ENCODE assay signal across 9 cellular contexts in genomic region chr2:63849381-63850203, GRCh38. TPM values are rescaled to one million over a fixed set of nuclear protein-coding genes. Genes with fewer than 3 reads are reported as not detected.
DNase-seq lines count a peak whose midpoint lies in the region; ATAC-seq and TF ChIP-seq lines count a peak whose summit lies in the region.
"Had no signal": no experiment of that assay in that cellular context is flagged by ENCODE, and none has a peak within 500 bp of the region (broad histone marks: within the 10 kb centered on the region; RNA-seq: fewer than 3 reads in every experiment).

No MANE protein-coding gene starts in this region.

- H3F3A ChIP-seq in GM23338 (replicated peaks; ENCODE audit: low read depth), result no peaks in the 10 kb centered on the region

- WGBS in right cardiac atrium, result 30% methylated on average over 7 of the region's 7 CpGs
- 14 to 17% (median 15%) methylated on average over 7 of the region's 7 CpGs for WGBS in ovary, 3 donors

- H4K20me1 ChIP-seq in GM23338 (replicated peaks; ENCODE audit: insufficient read depth), result peaks cover 5% of the 10 kb centered on the region; the same call in 1 of the 2 replicates

- H3K36me3 ChIP-seq in GM23338 (ENCODE audit: insufficient read depth), result no peaks in the 10 kb centered on the region
- H3K36me3 ChIP-seq in ovary, result no peaks in the 10 kb centered on the region

- no peak for TF ChIP-seq CTCF in GM23338 (conservative IDR thresholded peaks at IDR 0.05; ENCODE audit: low read depth in 2 of 2)
- TF ChIP-seq CTCF in ovary (IDR thresholded peaks at IDR 0.05), result no peak

- H2AFZ ChIP-seq in GM23338, result no peak overlapping the region

- H3K36me3 Mint-ChIP-seq in GM23338 (ENCODE audit: low read depth), result peaks cover 40% of the 10 kb centered on the region
- no peaks in the 10 kb centered on the region for H3K36me3 Mint-ChIP-seq in T-helper 17 cell (ENCODE audit: low read depth)

- peak overlapping the region; percentile 97 for H3K27ac Mint-ChIP-seq in GM23338
- H3K27ac Mint-ChIP-seq in T-helper 17 cell, result peak overlapping the region; percentile 53

- H3K4me1 Mint-ChIP-seq in GM23338, result peaks cover 84% of the 10 kb centered on the region
- peaks cover 51% of the 10 kb centered on the region for H3K4me1 Mint-ChIP-seq in T-helper 17 cell

- ATAC-seq in GM23338, result peak; percentile 84
- ATAC-seq in T-helper 17 cell, result no peak
- no peak for ATAC-seq in right cardiac atrium

- H3K9me3 Mint-ChIP-seq in GM23338, result no peaks in the 10 kb centered on the region; the same call in 2 of the 3 replicates

- DNase-seq in GM23338 (ENCODE audit: low spot score) (peak; percentile 92), T-helper 17 cell (no peak), right cardiac atrium (no peak), putamen (ENCODE audit: low spot score) (peak; percentile 20), SK-N-DZ (ENCODE audit: low spot score) (no peak), NCI-H1694 treated with DMSO at 0.1 percent for 48 hours (lab: John Stamatoyannopoulos, UW) (no peak), ovary (no peak)
- DNase-seq: activated CD4-positive, alpha-beta T cell treated with anti-CD3 and anti-CD28 coated beads, Interleukin-2, amount 50 U/mL, for 48 hours; Kasumi-1 had no signal

- H3K27me3 Mint-ChIP-seq in GM23338 (ENCODE audit: insufficient read depth, low read depth, poor library complexity), result peaks cover 3% of the 10 kb centered on the region
- no peaks in the 10 kb centered on the region for H3K27me3 Mint-ChIP-seq in T-helper 17 cell

- H3K27ac ChIP-seq in GM23338 (ENCODE audit: low read depth), result peak overlapping the region; percentile 98
- H3K27ac ChIP-seq in right cardiac atrium (ENCODE audit: low read length), result peak overlapping the region; percentile 1
- H3K27ac ChIP-seq in ovary, result no peak overlapping the region

- peaks cover 91% of the 10 kb centered on the region for H3K79me2 ChIP-seq in GM23338 (replicated peaks; ENCODE audit: insufficient read depth)

- intact Hi-C loops in right cardiac atrium (cut with DNase I) (loop anchor here in 1 of 4 donors (5.0 kb wide), 1 partner anchor 152 kb away; no protein-coding TSS in a partner anchor), ovary (cut with DNase I) (loop anchor here in 2 of 4 donors (10.0 kb wide), 2 partner anchors 155 to 1285 kb away; partner anchors contain the start of gene RAB1A (in 1 of the 2))

- H3K4me1 ChIP-seq in GM23338 (ENCODE audit: insufficient read depth) (peaks cover 58% of the 10 kb centered on the region), right cardiac atrium (ENCODE audit: control insufficient read depth, insufficient read depth, low read length) (peaks cover 12% of the 10 kb centered on the region), ovary (ENCODE audit: insufficient read depth) (peaks cover 13% of the 10 kb centered on the region)

- H3K4me2 ChIP-seq in GM23338, result peak overlapping the region; percentile 63

- H3K9me3 ChIP-seq in T-helper 17 cell (ENCODE audit: control insufficient read depth, low read length, poor library complexity, severe bottlenecking) (no peaks in the 10 kb centered on the region), right cardiac atrium (ENCODE audit: control insufficient read depth, low read length) (no peaks in the 10 kb centered on the region), ovary (no peaks in the 10 kb centered on the region)

- peak overlapping the region; percentile 43 for H3K4me3 ChIP-seq in GM23338
- no peak overlapping the region for H3K4me3 ChIP-seq in right cardiac atrium (ENCODE audit: low read length)
- H3K4me3 ChIP-seq in ovary, result no peak overlapping the region

- no peaks in the 10 kb centered on the region for H3K9me2 ChIP-seq in GM23338 (ENCODE audit: insufficient read depth)

- peak overlapping the region; percentile 67 for H3K4me3 Mint-ChIP-seq in GM23338
- H3K4me3 Mint-ChIP-seq in T-helper 17 cell, result peak overlapping the region; percentile 19

- H3K27me3 ChIP-seq in GM23338 (ENCODE audit: insufficient read depth) (no peaks in the 10 kb centered on the region), right cardiac atrium (ENCODE audit: control insufficient read depth, insufficient read depth) (no peaks in the 10 kb centered on the region), ovary (no peaks in the 10 kb centered on the region)

- no peak for TF ChIP-seq POLR2A in ovary (IDR thresholded peaks at IDR 0.05)

- TF ChIP-seq EP300 in ovary (IDR thresholded peaks at IDR 0.05), result no peak

TF ChIP-seq in GM23338, 12 proteins besides CTCF, POLR2A, EP300 and RAD21:
- TF ChIP-seq CREB1 (CRISPR knock-in tag; IDR thresholded peaks at IDR 0.05; ENCODE audit: low read depth) (no peak), NANOG (IDR thresholded peaks at IDR 0.05; ENCODE audit: borderline replicate concordance) (peak; percentile 83), ZNF114 (CRISPR knock-in tag; IDR thresholded peaks at IDR 0.05) (no peak), STAT1 (IDR thresholded peaks at IDR 0.05; ENCODE audit: unreplicated experiment) (no peak)
- TF ChIP-seq, protein P1, sequence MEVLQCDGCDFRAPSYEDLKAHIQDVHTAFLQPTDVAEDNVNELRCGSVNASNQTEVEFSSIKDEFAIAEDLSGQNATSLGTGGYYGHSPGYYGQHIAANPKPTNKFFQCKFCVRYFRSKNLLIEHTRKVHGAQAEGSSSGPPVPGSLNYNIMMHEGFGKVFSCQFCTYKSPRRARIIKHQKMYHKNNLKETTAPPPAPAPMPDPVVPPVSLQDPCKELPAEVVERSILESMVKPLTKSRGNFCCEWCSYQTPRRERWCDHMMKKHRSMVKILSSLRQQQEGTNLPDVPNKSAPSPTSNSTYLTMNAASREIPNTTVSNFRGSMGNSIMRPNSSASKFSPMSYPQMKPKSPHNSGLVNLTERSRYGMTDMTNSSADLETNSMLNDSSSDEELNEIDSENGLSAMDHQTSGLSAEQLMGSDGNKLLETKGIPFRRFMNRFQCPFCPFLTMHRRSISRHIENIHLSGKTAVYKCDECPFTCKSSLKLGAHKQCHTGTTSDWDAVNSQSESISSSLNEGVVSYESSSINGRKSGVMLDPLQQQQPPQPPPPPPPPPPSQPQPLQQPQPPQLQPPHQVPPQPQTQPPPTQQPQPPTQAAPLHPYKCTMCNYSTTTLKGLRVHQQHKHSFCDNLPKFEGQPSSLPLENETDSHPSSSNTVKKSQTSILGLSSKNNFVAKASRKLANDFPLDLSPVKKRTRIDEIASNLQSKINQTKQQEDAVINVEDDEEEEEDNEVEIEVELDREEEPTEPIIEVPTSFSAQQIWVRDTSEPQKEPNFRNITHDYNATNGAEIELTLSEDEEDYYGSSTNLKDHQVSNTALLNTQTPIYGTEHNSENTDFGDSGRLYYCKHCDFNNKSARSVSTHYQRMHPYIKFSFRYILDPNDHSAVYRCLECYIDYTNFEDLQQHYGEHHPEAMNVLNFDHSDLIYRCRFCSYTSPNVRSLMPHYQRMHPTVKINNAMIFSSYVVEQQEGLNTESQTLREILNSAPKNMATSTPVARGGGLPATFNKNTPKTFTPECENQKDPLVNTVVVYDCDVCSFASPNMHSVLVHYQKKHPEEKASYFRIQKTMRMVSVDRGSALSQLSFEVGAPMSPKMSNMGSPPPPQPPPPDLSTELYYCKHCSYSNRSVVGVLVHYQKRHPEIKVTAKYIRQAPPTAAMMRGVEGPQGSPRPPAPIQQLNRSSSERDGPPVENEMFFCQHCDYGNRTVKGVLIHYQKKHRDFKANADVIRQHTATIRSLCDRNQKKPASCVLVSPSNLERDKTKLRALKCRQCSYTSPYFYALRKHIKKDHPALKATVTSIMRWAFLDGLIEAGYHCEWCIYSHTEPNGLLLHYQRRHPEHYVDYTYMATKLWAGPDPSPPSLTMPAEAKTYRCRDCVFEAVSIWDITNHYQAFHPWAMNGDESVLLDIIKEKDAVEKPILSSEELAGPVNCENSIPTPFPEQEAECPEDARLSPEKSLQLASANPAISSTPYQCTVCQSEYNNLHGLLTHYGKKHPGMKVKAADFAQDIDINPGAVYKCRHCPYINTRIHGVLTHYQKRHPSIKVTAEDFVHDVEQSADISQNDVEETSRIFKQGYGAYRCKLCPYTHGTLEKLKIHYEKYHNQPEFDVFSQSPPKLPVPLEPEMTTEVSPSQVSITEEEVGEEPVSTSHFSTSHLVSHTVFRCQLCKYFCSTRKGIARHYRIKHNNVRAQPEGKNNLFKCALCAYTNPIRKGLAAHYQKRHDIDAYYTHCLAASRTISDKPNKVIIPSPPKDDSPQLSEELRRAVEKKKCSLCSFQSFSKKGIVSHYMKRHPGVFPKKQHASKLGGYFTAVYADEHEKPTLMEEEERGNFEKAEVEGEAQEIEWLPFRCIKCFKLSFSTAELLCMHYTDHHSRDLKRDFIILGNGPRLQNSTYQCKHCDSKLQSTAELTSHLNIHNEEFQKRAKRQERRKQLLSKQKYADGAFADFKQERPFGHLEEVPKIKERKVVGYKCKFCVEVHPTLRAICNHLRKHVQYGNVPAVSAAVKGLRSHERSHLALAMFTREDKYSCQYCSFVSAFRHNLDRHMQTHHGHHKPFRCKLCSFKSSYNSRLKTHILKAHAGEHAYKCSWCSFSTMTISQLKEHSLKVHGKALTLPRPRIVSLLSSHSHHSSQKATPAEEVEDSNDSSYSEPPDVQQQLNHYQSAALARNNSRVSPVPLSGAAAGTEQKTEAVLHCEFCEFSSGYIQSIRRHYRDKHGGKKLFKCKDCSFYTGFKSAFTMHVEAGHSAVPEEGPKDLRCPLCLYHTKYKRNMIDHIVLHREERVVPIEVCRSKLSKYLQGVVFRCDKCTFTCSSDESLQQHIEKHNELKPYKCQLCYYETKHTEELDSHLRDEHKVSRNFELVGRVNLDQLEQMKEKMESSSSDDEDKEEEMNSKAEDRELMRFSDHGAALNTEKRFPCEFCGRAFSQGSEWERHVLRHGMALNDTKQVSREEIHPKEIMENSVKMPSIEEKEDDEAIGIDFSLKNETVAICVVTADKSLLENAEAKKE (CRISPR knock-in tag; IDR thresholded peaks at IDR 0.05), result peak; percentile 76; the same call in 1 of the 2 replicates

RNA-seq across cellular contexts. Expression of gene UGP2, which starts 7.9 kb away (rescaled TPM):
- 742 and 744 TPM in 2 replicates for total RNA-seq in GM23338 (2014; rRNA removed; shearing (Covaris generic))
- polyA plus RNA-seq in GM23338 (2016; fragmentation: Nextera tagmentation; extraction: Ambion mirVana) (906 and 943 TPM in 2 replicates), right cardiac atrium (210 TPM), ovary (100 to 1,000 TPM in 1 of 2 donors, 10 to 100 TPM in 1; 63.7 to 129 TPM)
- total RNA-seq in T-helper 17 cell (10 to 100 TPM; 68.7 to 82.7 TPM), right cardiac atrium (100 to 1,000 TPM; 225 to 276 (median 273) TPM), ovary (10 to 100 TPM; 74.0 to 100.0 (median 85.1) TPM)
- 37.9 and 38.6 TPM in 2 replicates for polyA plus RNA-seq in SK-N-DZ (2014; cell fraction: cytosol; rRNA removed)
- 24.1 and 32.0 TPM in 2 replicates for polyA plus RNA-seq in SK-N-DZ (2014; cell fraction: nucleus; rRNA removed)

Comparison
In these comparisons a context has a peak if more than half of its experiments do, and no peak if none do; other contexts are left out.
1. DNase-seq: peak in GM23338 (single experiment) and putamen (single experiment); none in T-helper 17 cell (0 of 3), right cardiac atrium (0 of 3), SK-N-DZ (single experiment), NCI-H1694 treated with DMSO at 0.1 percent for 48 hours (single experiment) and ovary (0 of 5).
2. H3K27ac ChIP-seq: peak in GM23338 (single experiment) and right cardiac atrium (single experiment); none in ovary (0 of 2).